In the genomic region with DNA sequence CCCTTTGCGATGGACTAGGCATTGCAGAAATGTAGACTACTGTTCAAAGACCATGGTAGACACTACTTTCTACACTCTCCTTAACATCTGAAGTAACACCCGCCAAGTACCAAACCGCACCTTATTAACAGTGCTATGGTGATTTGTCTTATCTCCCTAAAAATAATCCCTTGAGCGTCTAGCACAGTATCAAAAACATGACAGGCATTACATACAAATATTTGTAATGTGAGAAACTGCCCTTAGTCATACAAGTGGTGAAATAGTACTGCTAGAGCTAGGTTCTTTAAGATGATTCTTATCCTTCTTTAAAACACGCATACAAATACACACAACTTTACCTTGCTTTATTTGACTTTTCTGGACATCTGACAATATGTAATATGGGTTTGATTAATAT, we compare ENCODE assay signal across 15 cellular contexts. TPM values are rescaled to one million over a fixed set of nuclear protein-coding genes. Genes with fewer than 3 reads are reported as not detected.
A peak's percentile ranks its signal among the peaks of the same experiment; 100 is the strongest.
DNase-seq lines count a peak whose midpoint lies in the region; ATAC-seq and TF ChIP-seq lines count a peak whose summit lies in the region.
"Had no signal": no experiment of that assay in that cellular context is flagged by ENCODE, and none has a peak within 500 bp of the region (broad histone marks: within the 10 kb centered on the region; RNA-seq: fewer than 3 reads in every experiment).

No MANE protein-coding gene starts in this region.

- H3K27me3 Mint-ChIP-seq in chondrocyte (ENCODE audit: low read depth) (no peaks in the 10 kb centered on the region), mesothelial cell of epicardium (ENCODE audit: low read depth) (no peaks in the 10 kb centered on the region)
- H3K27me3 Mint-ChIP-seq in natural killer cell treated with Interleukin-12 subunit alpha and Interleukin-12 subunit beta and Interleukin-15 and Interleukin-18, amount 100 ng/mL, for 72 hours, result no peaks in the 10 kb centered on the region
- H3K27me3 Mint-ChIP-seq: activated B cell treated with CpG ODN at 0.5 μM for 24 hours; naive B cell; stimulated activated naive CD8-positive, alpha-beta T cell treated with anti-CD3 and anti-CD28 coated beads, Interleukin-15, Interleukin-2, amounts not matched to agents 100 ng/mL and 50 ng/mL, for 24 hours had no signal

- H3K36me3 Mint-ChIP-seq in chondrocyte (ENCODE audit: low read depth) (peaks cover 6% of the 10 kb centered on the region), mesothelial cell of epicardium (peaks cover 22% of the 10 kb centered on the region)
- peaks cover under 1% of the 10 kb centered on the region for H3K36me3 Mint-ChIP-seq in natural killer cell treated with Interleukin-12 subunit alpha and Interleukin-12 subunit beta and Interleukin-15 and Interleukin-18, amount 100 ng/mL, for 72 hours

- H3K4me1 Mint-ChIP-seq in chondrocyte (ENCODE audit: low read depth) (peaks cover 56% of the 10 kb centered on the region), mesothelial cell of epicardium (peaks cover 41% of the 10 kb centered on the region)
- peaks cover 40 to 46% of the 10 kb centered on the region in 2 donors for H3K4me1 Mint-ChIP-seq in natural killer cell treated with Interleukin-12 subunit alpha and Interleukin-12 subunit beta and Interleukin-15 and Interleukin-18, amount 100 ng/mL, for 72 hours (ENCODE audit: low read depth in 2 of 2)

- H3K4me3 Mint-ChIP-seq in chondrocyte (ENCODE audit: unreplicated experiment) (no peak overlapping the region), mesothelial cell of epicardium (no peak overlapping the region)
- no peak overlapping the region for H3K4me3 Mint-ChIP-seq in natural killer cell treated with Interleukin-12 subunit alpha and Interleukin-12 subunit beta and Interleukin-15 and Interleukin-18, amount 100 ng/mL, for 72 hours
- H3K4me3 Mint-ChIP-seq: activated B cell treated with CpG ODN at 0.5 μM for 24 hours; naive B cell; stimulated activated naive CD8-positive, alpha-beta T cell treated with anti-CD3 and anti-CD28 coated beads, Interleukin-15, Interleukin-2, amounts not matched to agents 100 ng/mL and 50 ng/mL, for 24 hours had no signal

- TF ChIP-seq CTCF in AG10803 (conservative IDR thresholded peaks at IDR 0.05; ENCODE audit: low read length), result no peak
- no peak for TF ChIP-seq CTCF in chondrocyte (IDR thresholded peaks at IDR 0.05)
- TF ChIP-seq CTCF in mesothelial cell of epicardium (IDR thresholded peaks at IDR 0.05; ENCODE audit: unreplicated experiment), result no peak

- no peak for ATAC-seq in natural killer cell treated with Interleukin-12 subunit alpha and Interleukin-12 subunit beta and Interleukin-15 and Interleukin-18, amount 100 ng/mL, for 72 hours
- no peak for ATAC-seq in HG02840 (IDR thresholded peaks at IDR 0.05; ENCODE audit: low FRiP score, unreplicated experiment)

- H3K27ac Mint-ChIP-seq in chondrocyte (ENCODE audit: unreplicated experiment), result peak overlapping the region; percentile 90
- H3K27ac Mint-ChIP-seq in mesothelial cell of epicardium, result peak overlapping the region; percentile 57
- no peak overlapping the region for H3K27ac Mint-ChIP-seq in natural killer cell treated with Interleukin-12 subunit alpha and Interleukin-12 subunit beta and Interleukin-15 and Interleukin-18, amount 100 ng/mL, for 72 hours
- H3K27ac Mint-ChIP-seq: stimulated activated naive CD8-positive, alpha-beta T cell treated with anti-CD3 and anti-CD28 coated beads, Interleukin-15, Interleukin-2, amounts not matched to agents 100 ng/mL and 50 ng/mL, for 24 hours had no signal

- DNase-seq in AG10803 (ENCODE audit: low read depth), result peak; percentile 53
- peak; percentile 50 for DNase-seq in HS-27A (ENCODE audit: low read depth)
- no peak for DNase-seq in chondrocyte (ENCODE audit: low spot score)
- no peak for DNase-seq in mesothelial cell of epicardium (ENCODE audit: low spot score in 2 of 2, unreplicated experiment in 2 of 2)
- no peak for DNase-seq in NCI-H1417 (lab: John Stamatoyannopoulos, UW)
- no peak for DNase-seq in OCI-M1 (lab: John Stamatoyannopoulos, UW)
- DNase-seq in natural killer cell treated with Interleukin-12 subunit alpha and Interleukin-12 subunit beta and Interleukin-15 and Interleukin-18, amount 100 ng/mL, for 72 hours (ENCODE audit: low spot score), result no peak
- DNase-seq: activated B cell treated with CpG ODN at 0.5 μM for 24 hours, MM.1S, naive B cell, NCI-H2107, sigmoid colon had no signal

- H3K4me3 ChIP-seq in AG10803 (ENCODE audit: low read length), result no peak overlapping the region
- H3K4me3 ChIP-seq: sigmoid colon, SJSA1 had no signal

- H3K9me3 Mint-ChIP-seq in chondrocyte (ENCODE audit: low read depth) (no peaks in the 10 kb centered on the region), mesothelial cell of epicardium (no peaks in the 10 kb centered on the region)
- H3K9me3 Mint-ChIP-seq in natural killer cell treated with Interleukin-12 subunit alpha and Interleukin-12 subunit beta and Interleukin-15 and Interleukin-18, amount 100 ng/mL, for 72 hours, result no peaks in the 10 kb centered on the region
- H3K9me3 Mint-ChIP-seq: activated B cell treated with CpG ODN at 0.5 μM for 24 hours; naive B cell; stimulated activated naive CD8-positive, alpha-beta T cell treated with anti-CD3 and anti-CD28 coated beads, Interleukin-15, Interleukin-2, amounts not matched to agents 100 ng/mL and 50 ng/mL, for 24 hours had no signal

RNA-seq across cellular contexts. Expression of a gene that starts 27.2 kb away (rescaled TPM):
- total RNA-seq in chondrocyte (105 to 110 TPM (median 108 TPM) in 3 replicates), mesothelial cell of epicardium (244 to 253 TPM (median 250 TPM) in 3 replicates)
- total RNA-seq in natural killer cell treated with Interleukin-12 subunit alpha and Interleukin-12 subunit beta and Interleukin-15 and Interleukin-18, amount 100 ng/mL, for 72 hours, result 100 to 1,000 TPM; 134 to 180 TPM

Comparison
In these comparisons a context has a peak if more than half of its experiments do, and no peak if none do; other contexts are left out.
1. DNase-seq: peak in AG10803 (single experiment) and HS-27A (single experiment); none in chondrocyte (single experiment), mesothelial cell of epicardium (0 of 2), NCI-H1417 (0 of 3), OCI-M1 (single experiment) and natural killer cell treated with Interleukin-12 subunit alpha and Interleukin-12 subunit beta and Interleukin-15 and Interleukin-18, amount 100 ng/mL, for 72 hours (single experiment).
2. H3K27ac Mint-ChIP-seq: peak in chondrocyte (single experiment) and mesothelial cell of epicardium (single experiment); none in natural killer cell treated with Interleukin-12 subunit alpha and Interleukin-12 subunit beta and Interleukin-15 and Interleukin-18, amount 100 ng/mL, for 72 hours (0 of 2).